Comparison of ENCODE assay signal across 1 cellular context in genomic region chr6:169883316-169883715, GRCh38.
TF ChIP-seq lines count a peak whose summit lies in the region.

No MANE protein-coding gene starts in this region.

TF ChIP-seq in H1, 55 proteins besides CTCF, POLR2A, EP300 and RAD21 (continued from another document):
- no peak for TF ChIP-seq BCL11A (IDR thresholded peaks at IDR 0.05; ENCODE audit: low read depth in 2 of 2, low read length in 2 of 2)
- TF ChIP-seq USF2 (IDR thresholded peaks at IDR 0.05; ENCODE audit: low read length), result no peak
- TF ChIP-seq RXRA (IDR thresholded peaks at IDR 0.05; ENCODE audit: insufficient read depth, low read depth, low read length), result no peak
- TF ChIP-seq KDM1A (IDR thresholded peaks at IDR 0.05; ENCODE audit: borderline replicate concordance, low read length), result no peak
- TF ChIP-seq TCF12 (IDR thresholded peaks at IDR 0.05; ENCODE audit: low read depth, low read length), result no peak
- TF ChIP-seq HDAC6 (IDR thresholded peaks at IDR 0.05; ENCODE audit: low read depth, low read length), result no peak
